20 cellular contexts compared by ENCODE assay signal in genomic region chr5:14343376-14343775, GRCh38.
A peak's percentile ranks its signal among the peaks of the same experiment; 100 is the strongest.
DNase-seq lines count a peak whose midpoint lies in the region; ATAC-seq and TF ChIP-seq lines count a peak whose summit lies in the region.
"Had no signal": no experiment of that assay in that cellular context is flagged by ENCODE, and none has a peak within 500 bp of the region (broad histone marks: within the 10 kb centered on the region; RNA-seq: fewer than 3 reads in every experiment).

No MANE protein-coding gene starts in this region.

- H3K27ac ChIP-seq in HEK293 (ENCODE audit: extremely low read depth, low read depth, low read length), result no peak overlapping the region
- no peak overlapping the region for H3K27ac ChIP-seq in left lung
- no peak overlapping the region for H3K27ac ChIP-seq in brain microvascular endothelial cell
- H3K27ac ChIP-seq in tibial nerve, result no peak overlapping the region

- no peak overlapping the region for H3K4me3 ChIP-seq in HEK293 (ENCODE audit: low read depth, low read length)
- no peak overlapping the region for H3K4me3 ChIP-seq in left lung
- H3K4me3 ChIP-seq in brain microvascular endothelial cell (ENCODE audit: low read depth, low read length), result no peak overlapping the region
- H3K4me3 ChIP-seq in tibial nerve, result no peak overlapping the region

- peaks cover 11% of the 10 kb centered on the region for H3K4me1 Mint-ChIP-seq in nephron progenitor cell

- no peaks in the 10 kb centered on the region for H3K4me1 ChIP-seq in HEK293 (ENCODE audit: control insufficient read depth, insufficient read depth, low read length)
- peaks cover 8 to 29% of the 10 kb centered on the region in 2 donors for H3K4me1 ChIP-seq in left lung
- H3K4me1 ChIP-seq in tibial nerve, result peaks cover 0 to 18% (median 0%) of the 10 kb centered on the region in 4 donors

- H3K27me3 ChIP-seq in left lung (no peaks in the 10 kb centered on the region), brain microvascular endothelial cell (replicated peaks) (no peaks in the 10 kb centered on the region), tibial nerve (no peaks in the 10 kb centered on the region)
- H3K27me3 ChIP-seq: BE2C had no signal

- intact Hi-C loops in left lung (cut with DNase I), result no loop called here

- H3K36me3 ChIP-seq in HEK293 (ENCODE audit: control insufficient read depth in 2 of 2, insufficient read depth in 1 of 2, low read length in 2 of 2) (peaks cover 13 to 51% of the 10 kb centered on the region in 2 experiments), left lung (peaks cover 0 to 17% of the 10 kb centered on the region in 2 donors), brain microvascular endothelial cell (replicated peaks) (peaks cover 83% of the 10 kb centered on the region), tibial nerve (peaks cover 0 to 32% (median 0%) of the 10 kb centered on the region in 3 donors)

- peaks cover 7% of the 10 kb centered on the region for H3K9me3 Mint-ChIP-seq in nephron progenitor cell

- H3K27ac Mint-ChIP-seq in nephron progenitor cell, result no peak overlapping the region

- TF ChIP-seq CTCF in HEK293 (tag by site-specific recombination; IDR thresholded peaks at IDR 0.05) (no peak), left lung (IDR thresholded peaks at IDR 0.05) (no peak), nephron progenitor cell (IDR thresholded peaks at IDR 0.05) (no peak), brain microvascular endothelial cell (IDR thresholded peaks at IDR 0.05; ENCODE audit: low read depth, low read length, missing control alignments) (no peak), tibial nerve (IDR thresholded peaks at IDR 0.05) (no peak)

- H3K27me3 Mint-ChIP-seq in nephron progenitor cell (ENCODE audit: low read depth, poor library complexity), result no peaks in the 10 kb centered on the region

- WGBS in tibial nerve, 2 donors, result 80 to 81% methylated on average over 4 of the region's 4 CpGs

- ATAC-seq in left lung, result peak; percentile 54
- ATAC-seq in GM21619 (IDR thresholded peaks at IDR 0.05; ENCODE audit: unreplicated experiment), result no peak
- ATAC-seq: Panc1, Right ventricle myocardium inferior had no signal

- DNase-seq in CD1c-positive myeloid dendritic cell (ENCODE audit: extremely low spot score), result peak; percentile 66
- DNase-seq in NOMO-1 treated with dmso at 0.1 percent for 144 hours (lab: John Stamatoyannopoulos, UW; ENCODE audit: unreplicated experiment), result peak; percentile 30
- no peak for DNase-seq in left lung
- no peak for DNase-seq in nephron progenitor cell
- DNase-seq in brain microvascular endothelial cell, result no peak
- DNase-seq in tibial nerve (ENCODE audit: low spot score in 2 of 2), result no peak
- DNase-seq: ACHN; BE2C; DMS 273 treated with DMSO at 0.1 percent for 48 hours; EL; NCI-H1092; NCI-H2107; NCI-H345; NCI-H69; NK-92 treated with Interleukin-12 subunit alpha and Interleukin-12 subunit beta, amount 100 ng/mL, for 24 hours; T-helper 2 cell had no signal

- CTCF ChIA-PET in HEK293 (lab: Yijun Ruan, JAX), result interaction anchor here (0.5 to 1.2 kb wide), 3 partner anchors 8 to 253 kb away, joined by 3 to 5 read pairs (median 4); no protein-coding TSS in a partner anchor

- H3K9me3 ChIP-seq in HEK293 (ENCODE audit: control insufficient read depth, insufficient read depth, low read depth, low read length) (no peaks in the 10 kb centered on the region), left lung (no peaks in the 10 kb centered on the region), tibial nerve (no peaks in the 10 kb centered on the region)
- H3K9me3 ChIP-seq: BE2C had no signal

- peaks cover 72% of the 10 kb centered on the region for H3K36me3 Mint-ChIP-seq in nephron progenitor cell (ENCODE audit: low read depth)

- TF ChIP-seq POLR2A in tibial nerve (IDR thresholded peaks at IDR 0.05), result no peak

- TF ChIP-seq EP300 in tibial nerve (IDR thresholded peaks at IDR 0.05), result no peak

- no peak overlapping the region for H3K4me3 Mint-ChIP-seq in nephron progenitor cell

- POLR2A ChIA-PET in HEK293 (lab: Yijun Ruan, JAX), result no interaction called here

- in situ Hi-C loops in brain microvascular endothelial cell (cut with HindIII; ENCODE audit: low pct_ligation_motif_present, low sequenced_read_pairs), result loop anchor here (25.0 kb wide), 1 partner anchor 331 kb away; no protein-coding TSS in a partner anchor

TF ChIP-seq in HEK293, 187 proteins besides CTCF, POLR2A, EP300 and RAD21:
- no peak for TF ChIP-seq ZNF623 (tag by site-specific recombination; IDR thresholded peaks at IDR 0.05)
- 0 out of 2 replicates have a peak, but pooled peaks have one; percentile 23 for TF ChIP-seq KLF9 (tag by site-specific recombination; IDR thresholded peaks at IDR 0.05; ENCODE audit: low read depth)
- no peak for TF ChIP-seq ZXDB (tag by site-specific recombination; IDR thresholded peaks at IDR 0.05)
- TF ChIP-seq FEZF1 (tag by site-specific recombination; IDR thresholded peaks at IDR 0.05), result no peak
- TF ChIP-seq ZEB2 (tag by site-specific recombination; IDR thresholded peaks at IDR 0.05), result no peak
- no peak for TF ChIP-seq ZNF138 (tag by site-specific recombination; IDR thresholded peaks at IDR 0.05; ENCODE audit: borderline replicate concordance)
- no peak for TF ChIP-seq ZBTB11 (tag by site-specific recombination; conservative IDR thresholded peaks at IDR 0.05; ENCODE audit: low read depth)

Comparison
In these comparisons a context has a peak if more than half of its experiments do, and no peak if none do; other contexts are left out.
1. DNase-seq: peak in CD1c-positive myeloid dendritic cell (single experiment) and NOMO-1 treated with dmso at 0.1 percent for 144 hours (single experiment); none in left lung (0 of 2), nephron progenitor cell (single experiment), brain microvascular endothelial cell (single experiment) and tibial nerve (0 of 2).